15 cellular contexts compared by ENCODE assay signal in genomic region chr5:38742821-38743220, GRCh38.
DNase-seq lines count a peak whose midpoint lies in the region; ATAC-seq and TF ChIP-seq lines count a peak whose summit lies in the region.
"Had no signal": no experiment of that assay in that cellular context is flagged by ENCODE, and none has a peak within 500 bp of the region (broad histone marks: within the 10 kb centered on the region; RNA-seq: fewer than 3 reads in every experiment).

No MANE protein-coding gene starts in this region.

- H3K9me3 ChIP-seq in esophagus muscularis mucosa (peaks cover 0 to 13% (median 10%) of the 10 kb centered on the region in 4 donors), neural progenitor cell (ENCODE audit: low read depth) (peaks cover 6% of the 10 kb centered on the region), GM23248 (ENCODE audit: low read depth) (no peaks in the 10 kb centered on the region)

- no peaks in the 10 kb centered on the region for H3K36me3 Mint-ChIP-seq in neural progenitor cell

- DNase-seq in esophagus muscularis mucosa (ENCODE audit: extremely low spot score) (peak; percentile 37), myocyte (ENCODE audit: low read depth) (peak; percentile 61), neural progenitor cell (ENCODE audit: low spot score) (no peak), GM23248 (no peak)
- DNase-seq in activated CD8-positive, alpha-beta memory T cell treated with anti-CD3 and anti-CD28 coated beads, Interleukin-2, amount 50 U/mL, for 4 hours: no peak
- DNase-seq: C1 segment of cervical spinal cord; Calu3; CD4-positive, alpha-beta memory T cell; COR-L47; DMS53; DMS79 treated with DMSO at 0.1 percent for 48 hours; GF-D8; H7; HCEC 1CT had no signal

- no peaks in the 10 kb centered on the region for H3K79me2 ChIP-seq in neural progenitor cell (ENCODE audit: low read depth)
- no peaks in the 10 kb centered on the region for H3K79me2 ChIP-seq in GM23248 (ENCODE audit: insufficient read depth)

- H3K4me3 Mint-ChIP-seq in neural progenitor cell: no peak overlapping the region
- H3K4me3 Mint-ChIP-seq: CD4-positive, alpha-beta memory T cell had no signal

- H3K4me1 ChIP-seq in esophagus muscularis mucosa (peaks cover 0 to 14% (median 0%) of the 10 kb centered on the region in 4 donors), neural progenitor cell (no peaks in the 10 kb centered on the region), GM23248 (ENCODE audit: insufficient read depth) (no peaks in the 10 kb centered on the region)

- H3K9me2 ChIP-seq in GM23248 (ENCODE audit: insufficient read depth): no peaks in the 10 kb centered on the region

- intact Hi-C loops in esophagus muscularis mucosa (cut with DNase I): no loop called here

- ATAC-seq in GM19455 (IDR thresholded peaks at IDR 0.05; ENCODE audit: unreplicated experiment): no peak

- H3K4me3 ChIP-seq in esophagus muscularis mucosa (no peak overlapping the region), neural progenitor cell (no peak overlapping the region), GM23248 (no peak overlapping the region)

- H3F3A ChIP-seq in neural progenitor cell (ENCODE audit: low read depth) (no peaks in the 10 kb centered on the region), GM23248 (ENCODE audit: insufficient read depth) (0 out of 2 replicates have a peak, but pooled peaks cover 3% of the 10 kb centered on the region)

- H3K27me3 ChIP-seq in esophagus muscularis mucosa (no peaks in the 10 kb centered on the region), neural progenitor cell (no peaks in the 10 kb centered on the region), GM23248 (replicated peaks; ENCODE audit: insufficient read depth) (no peaks in the 10 kb centered on the region; the same call in 1 of the 2 replicates)

- no peak for TF ChIP-seq CTCF in esophagus muscularis mucosa (IDR thresholded peaks at IDR 0.05)
- TF ChIP-seq CTCF in neural progenitor cell (IDR thresholded peaks at IDR 0.05): no peak

- H3K4me1 Mint-ChIP-seq in neural progenitor cell: no peaks in the 10 kb centered on the region
- H3K4me1 Mint-ChIP-seq: CD4-positive, alpha-beta memory T cell had no signal

- H3K27me3 Mint-ChIP-seq in neural progenitor cell (ENCODE audit: insufficient read depth, low read depth): peaks cover 6% of the 10 kb centered on the region

- no peak for TF ChIP-seq POLR2A in esophagus muscularis mucosa (IDR thresholded peaks at IDR 0.05; ENCODE audit: low read depth)

- no peak for TF ChIP-seq EP300 in esophagus muscularis mucosa (IDR thresholded peaks at IDR 0.05)

- H2AFZ ChIP-seq in neural progenitor cell (replicated peaks): no peak overlapping the region
- no peak overlapping the region for H2AFZ ChIP-seq in GM23248

- 67% methylated on average over 3 of the region's 3 CpGs for WGBS in esophagus muscularis mucosa
- 48 to 52% methylated on average over 3 of the region's 3 CpGs for WGBS in GM23248 (ENCODE audit: low coverage in 1 of 2, low lambda C conversion rate in 2 of 2, missing lambda C conversion rate in 2 of 2), 2 experiments

- H4K20me1 ChIP-seq in neural progenitor cell (ENCODE audit: low read depth): no peaks in the 10 kb centered on the region
- no peaks in the 10 kb centered on the region for H4K20me1 ChIP-seq in GM23248 (ENCODE audit: insufficient read depth)

- in situ Hi-C loops in GM23248 (cut with MboI): no loop called here

- peak overlapping the region; percentile 69 for H3K27ac Mint-ChIP-seq in neural progenitor cell
- H3K27ac Mint-ChIP-seq: CD4-positive, alpha-beta memory T cell had no signal

- H3K9me3 Mint-ChIP-seq in neural progenitor cell: peaks cover 17% of the 10 kb centered on the region

- H3K9ac ChIP-seq in neural progenitor cell (no peak overlapping the region), GM23248 (no peak overlapping the region)

- H3K36me3 ChIP-seq in esophagus muscularis mucosa: no peaks in the 10 kb centered on the region
- H3K36me3 ChIP-seq in neural progenitor cell: no peaks in the 10 kb centered on the region
- H3K36me3 ChIP-seq in GM23248 (ENCODE audit: low read depth): no peaks in the 10 kb centered on the region

- H3K4me2 ChIP-seq in neural progenitor cell (no peak overlapping the region), GM23248 (ENCODE audit: unreplicated experiment) (no peak overlapping the region)

- H3K27ac ChIP-seq in esophagus muscularis mucosa (replicated peaks in 1 of 4): no peak overlapping the region
- H3K27ac ChIP-seq in neural progenitor cell: no peak overlapping the region
- no peak overlapping the region for H3K27ac ChIP-seq in GM23248

Comparison
In these comparisons a context has a peak if more than half of its experiments do, and no peak if none do; other contexts are left out.
1. DNase-seq: peak in esophagus muscularis mucosa (single experiment) and myocyte (single experiment); none in neural progenitor cell (single experiment), GM23248 (single experiment) and activated CD8-positive, alpha-beta memory T cell treated with anti-CD3 and anti-CD28 coated beads, Interleukin-2, amount 50 U/mL, for 4 hours (single experiment).